15 cellular contexts compared by ENCODE assay signal in the genomic region with DNA sequence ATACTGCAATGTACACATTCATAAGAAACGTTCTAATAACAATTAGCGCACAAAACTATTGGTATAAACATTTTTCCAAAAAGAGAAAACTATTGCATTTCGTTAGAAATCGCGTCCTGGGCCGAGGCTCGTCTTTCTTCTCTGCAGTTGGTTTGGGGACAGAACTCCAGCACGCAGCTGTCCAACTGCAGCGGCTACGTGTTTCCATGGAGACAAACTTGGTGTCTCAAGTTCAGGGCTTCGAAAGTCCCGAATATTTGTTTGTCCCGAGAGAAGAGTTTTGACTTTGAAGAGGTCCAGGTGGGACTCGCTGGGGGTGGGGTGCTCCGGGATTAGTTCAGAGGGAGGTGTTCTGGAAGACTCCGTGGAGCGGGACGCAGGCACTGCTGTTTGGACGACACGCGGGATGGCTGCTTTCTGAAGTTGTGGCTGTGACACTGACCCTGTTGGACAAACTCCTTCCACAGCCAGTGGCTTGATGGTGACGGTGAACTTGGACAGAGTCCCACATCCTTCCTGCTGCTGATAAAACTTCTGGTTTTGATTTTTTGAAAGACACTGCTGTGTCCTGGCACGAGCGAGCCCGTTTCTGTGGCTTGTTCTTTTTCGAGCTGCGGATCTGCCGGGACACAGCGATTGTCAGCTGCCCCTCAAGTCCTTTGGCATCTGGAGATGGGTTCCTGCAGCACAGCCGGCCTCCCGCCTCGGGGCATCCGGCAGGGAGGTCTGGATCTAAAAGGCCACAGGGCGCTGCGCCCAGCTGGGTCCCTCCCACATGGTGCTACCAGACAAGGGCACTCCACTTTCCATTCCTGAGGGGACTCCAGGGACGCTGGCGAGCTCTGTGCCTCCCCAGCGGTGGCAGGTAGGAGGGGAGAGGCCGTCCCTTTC. TPM values are rescaled to one million over a fixed set of nuclear protein-coding genes. Genes with fewer than 3 reads are reported as not detected.
DNase-seq lines count a peak whose midpoint lies in the region; ATAC-seq and TF ChIP-seq lines count a peak whose summit lies in the region.
"Had no signal": no experiment of that assay in that cellular context is flagged by ENCODE, and none has a peak within 500 bp of the region (broad histone marks: within the 10 kb centered on the region; RNA-seq: fewer than 3 reads in every experiment).

No MANE protein-coding gene starts in this region.

- TF ChIP-seq POLR2A in spleen (IDR thresholded peaks at IDR 0.05), result no peak

- in situ Hi-C loops in G401 (cut with HindIII; ENCODE audit: low sequenced_read_pairs), result no loop called here

- CTCF ChIA-PET in RWPE1 (lab: Yijun Ruan, JAX), result no interaction called here

- intact Hi-C loops in left lung (cut with DNase I), result no loop called here
- intact Hi-C loops in spleen (cut with DNase I; ENCODE audit: low total_unique reads), result no loop called here

- DNase-seq in RWPE1 (ENCODE audit: low spot score) (no peak), dermis microvascular lymphatic vessel endothelial cell (ENCODE audit: low read depth in 2 of 2) (peak; percentile 57 to 69), left lung (peak in 1 of 2 donors; percentile 89), spleen (peak; percentile 85), G401 (ENCODE audit: low spot score) (no peak), omental fat pad (ENCODE audit: low spot score) (no peak), occipital lobe (lab: John Stamatoyannopoulos, UW) (no peak)
- DNase-seq: activated CD4-positive, alpha-beta T cell treated with anti-CD3 and anti-CD28 coated beads, Interleukin-2, amount 50 U/mL, for 48 hours; esophagus squamous epithelium; GM23248; naive thymus-derived CD4-positive, alpha-beta T cell; NCI-H2171; stimulated activated CD4-positive, alpha-beta T cell treated with anti-CD3 and anti-CD28 coated beads, Interleukin-12 subunit alpha, Interleukin-12 subunit beta, amount 100 ng/mL, for 4 hours; tibial artery had no signal

- no peaks in the 10 kb centered on the region for H3K27me3 ChIP-seq in left lung
- H3K27me3 ChIP-seq in spleen (replicated peaks in 1 of 7), result no peaks in the 10 kb centered on the region
- H3K27me3 ChIP-seq: esophagus squamous epithelium, tibial artery had no signal

- H3K36me3 ChIP-seq in left lung, result peaks cover 0 to 37% of the 10 kb centered on the region in 2 donors
- H3K36me3 ChIP-seq in spleen, result peaks cover 0 to 45% (median 0%) of the 10 kb centered on the region in 6 donors

- H3K27ac ChIP-seq in RWPE1 (peak overlapping the region; percentile 42), left lung (peak overlapping the region in 1 of 2 donors; percentile 1), spleen (peak overlapping the region in 7 of 8 donors; percentile 36 to 76 (median 66))
- H3K27ac ChIP-seq: GM23248, tibial artery had no signal

- H3K4me3 ChIP-seq in left lung (no peak overlapping the region), spleen (peak overlapping the region in 2 of 8 donors; percentile 19 to 21)
- H3K4me3 ChIP-seq: GM23248, tibial artery had no signal

- H3K9me3 ChIP-seq in left lung (no peaks in the 10 kb centered on the region), spleen (no peaks in the 10 kb centered on the region)
- H3K9me3 ChIP-seq: esophagus squamous epithelium, tibial artery had no signal

- POLR2A ChIA-PET in RWPE1 (lab: Yijun Ruan, JAX; ENCODE audit: low non-redundant PET), result no interaction called here

- H3K4me1 ChIP-seq in left lung, result peaks cover 4 to 17% of the 10 kb centered on the region in 2 donors
- peaks cover 4 to 26% (median 17%) of the 10 kb centered on the region in 6 donors for H3K4me1 ChIP-seq in spleen
- H3K4me1 ChIP-seq: tibial artery had no signal

- WGBS in spleen, 5 donors, result 52 to 61% (median 60%) methylated on average over 39 of the region's 39 CpGs

- TF ChIP-seq CTCF in RWPE1 (conservative IDR thresholded peaks at IDR 0.05; ENCODE audit: low read depth) (no peak), left lung (IDR thresholded peaks at IDR 0.05) (no peak), spleen (IDR thresholded peaks at IDR 0.05 in 8 of 11, conservative IDR thresholded peaks at IDR 0.05 in 3 of 11) (no peak), omental fat pad (IDR thresholded peaks at IDR 0.05) (no peak)

- ATAC-seq in left lung (peak; percentile 28), omental fat pad (ENCODE audit: low FRiP score) (no peak), HG03280 (IDR thresholded peaks at IDR 0.05; ENCODE audit: unreplicated experiment) (no peak)
- ATAC-seq: naive thymus-derived CD4-positive, alpha-beta T cell had no signal

RNA-seq across cellular contexts. Expression of a gene that starts 15.8 kb away (rescaled TPM):
- 20.0 and 29.6 TPM in 2 replicates for total RNA-seq in dermis microvascular lymphatic vessel endothelial cell
- 10 to 100 TPM; 64.6 to 69.0 TPM for total RNA-seq in left lung
- 10 to 100 TPM; 68.5 to 92.9 (median 71.2) TPM for total RNA-seq in spleen
- 10 to 100 TPM; 27.5 to 44.3 (median 30.2) TPM for polyA plus RNA-seq in spleen
- total RNA-seq in G401 (2014; rRNA removed; shearing (Covaris generic)), result 55.2 and 71.9 TPM in 2 replicates
- total RNA-seq in omental fat pad, result 10 to 100 TPM; 43.8 to 60.1 (median 45.9) TPM
- 35.4 TPM for total RNA-seq in occipital lobe

Comparison
In these comparisons a context has a peak if more than half of its experiments do, and no peak if none do; other contexts are left out.
1. DNase-seq: peak in dermis microvascular lymphatic vessel endothelial cell (2 of 2) and spleen (single experiment); none in RWPE1 (single experiment), G401 (single experiment), omental fat pad (single experiment) and occipital lobe (single experiment).